14 cellular contexts compared by ENCODE assay signal in genomic region chr17:60091908-60092331, GRCh38. TPM values are rescaled to one million over a fixed set of nuclear protein-coding genes. Genes with fewer than 3 reads are reported as not detected.
DNase-seq lines count a peak whose midpoint lies in the region; ATAC-seq and TF ChIP-seq lines count a peak whose summit lies in the region.
"Had no signal": no experiment of that assay in that cellular context is flagged by ENCODE, and none has a peak within 500 bp of the region (broad histone marks: within the 10 kb centered on the region; RNA-seq: fewer than 3 reads in every experiment).

No MANE protein-coding gene starts in this region.

- H3K4ac ChIP-seq in IMR-90 (ENCODE audit: low read depth, low read length) = peak overlapping the region; percentile 71; the same call in 1 of the 2 replicates

- dilution Hi-C loops in IMR-90 (cut with HindIII; ENCODE audit: low sequenced_read_pairs, unreplicated experiment) = no loop called here

- H3K4me1 ChIP-seq in IMR-90 (ENCODE audit: control insufficient read depth, insufficient read depth, low read length) = peaks cover 20% of the 10 kb centered on the region
- peaks cover 36% of the 10 kb centered on the region for H3K4me1 ChIP-seq in lower lobe of right lung
- no peaks in the 10 kb centered on the region for H3K4me1 ChIP-seq in gastrocnemius medialis

- H2AFZ ChIP-seq in IMR-90 (replicated peaks; ENCODE audit: low read length, poor library complexity) = peak overlapping the region; percentile 64

- H3K9me1 ChIP-seq in IMR-90 (ENCODE audit: insufficient read depth, low read length) = peaks cover 12% of the 10 kb centered on the region

- TF ChIP-seq POLR2A in IMR-90 (IDR thresholded peaks at IDR 0.05; ENCODE audit: low read depth, low read length) = no peak
- no peak for TF ChIP-seq POLR2A in gastrocnemius medialis (IDR thresholded peaks at IDR 0.05)

- no TSS peak for BruUV-seq in IMR-90 (replicated peaks; lab: Mats Ljungman, UMichigan)

- POLR2A ChIA-PET in IMR-90 (lab: Charles Lee; ENCODE audit: unreplicated experiment) = interaction anchor here (0.6 to 1.0 kb wide), 2 partner anchors 14 to 422 kb away, joined by 3 to 4 read pairs; partner anchors contain the start of gene HEATR6

- peak overlapping the region; percentile 68 for H4K91ac ChIP-seq in IMR-90 (ENCODE audit: insufficient read depth, low read depth, low read length)

- peak; percentile 63 for DNase-seq in A172 (ENCODE audit: low spot score)
- DNase-seq in IMR-90 = peak; percentile 86
- DNase-seq in astrocyte of the hippocampus (ENCODE audit: low read depth, low spot score) = peak; percentile 61
- DNase-seq in lower lobe of right lung = no peak
- no peak for DNase-seq in COLO829 (ENCODE audit: low spot score)
- DNase-seq in gastrocnemius medialis = no peak
- DNase-seq in GM13976 (ENCODE audit: low spot score) = no peak
- DNase-seq: activated CD4-positive, alpha-beta T cell treated with anti-CD3 and anti-CD28 coated beads, Interleukin-2, amount 50 U/mL, for 1 hour; anterior cingulate cortex; hippocampal formation; naive thymus-derived CD8-positive, alpha-beta T cell had no signal

- CTCF ChIA-PET in IMR-90 (lab: Yijun Ruan, JAX) = interaction anchor here (0.8 kb wide), 1 partner anchor 27 kb away, joined by 4 read pairs; no protein-coding TSS in a partner anchor

- H3K23ac ChIP-seq in IMR-90 (ENCODE audit: low read depth, low read length) = peak overlapping the region; percentile 73; the same call in 1 of the 2 replicates

- peak; percentile 84 for ATAC-seq in IMR-90 (ENCODE audit: low read depth)
- ATAC-seq in lower lobe of right lung = peak in 1 of 2 donors; percentile 14
- ATAC-seq in HG02884 (IDR thresholded peaks at IDR 0.05; ENCODE audit: unreplicated experiment) = no peak
- no peak for ATAC-seq in gastrocnemius medialis
- ATAC-seq: naive thymus-derived CD8-positive, alpha-beta T cell had no signal

- H2BK15ac ChIP-seq in IMR-90 (ENCODE audit: low read depth, low read length) = peak overlapping the region; percentile 69; the same call in 2 of the 3 replicates

- peak overlapping the region; percentile 91 for H4K5ac ChIP-seq in IMR-90 (ENCODE audit: low read depth, low read length)

- no peak overlapping the region; the same call in 1 of the 2 replicates for H3K9ac ChIP-seq in IMR-90 (ENCODE audit: low read depth, low read length)

- H2AK5ac ChIP-seq in IMR-90 (ENCODE audit: low read depth, low read length) = no peak overlapping the region

- peak overlapping the region; percentile 79; the same call in 1 of the 2 replicates for H2BK20ac ChIP-seq in IMR-90 (ENCODE audit: low read depth, low read length)

- H3K4me3 ChIP-seq in IMR-90 (ENCODE audit: insufficient read depth, low read depth, low read length) (no peak overlapping the region), lower lobe of right lung (no peak overlapping the region), gastrocnemius medialis (no peak overlapping the region)

- H3K18ac ChIP-seq in IMR-90 (ENCODE audit: low read depth, low read length) = peak overlapping the region; percentile 90; the same call in 1 of the 2 replicates

- H3K56ac ChIP-seq in IMR-90 (ENCODE audit: extremely low read depth, insufficient read depth, low read length) = peak overlapping the region; percentile 37; the same call in 1 of the 2 replicates

- H3K36me3 ChIP-seq in IMR-90 (ENCODE audit: control insufficient read depth, insufficient read depth, low read length) (no peaks in the 10 kb centered on the region), lower lobe of right lung (no peaks in the 10 kb centered on the region), gastrocnemius medialis (no peaks in the 10 kb centered on the region)

- H3K9me3 ChIP-seq in IMR-90 (ENCODE audit: control insufficient read depth, insufficient read depth, low read length) = no peaks in the 10 kb centered on the region
- H3K9me3 ChIP-seq in lower lobe of right lung = no peaks in the 10 kb centered on the region
- no peaks in the 10 kb centered on the region for H3K9me3 ChIP-seq in gastrocnemius medialis

- H2BK5ac ChIP-seq in IMR-90 (ENCODE audit: low read depth, low read length, poor library complexity, severe bottlenecking) = peak overlapping the region; percentile 95

- H3K27ac ChIP-seq in IMR-90 (ENCODE audit: insufficient read depth, low read length) = peak overlapping the region; percentile 96
- H3K27ac ChIP-seq in lower lobe of right lung = peak overlapping the region; percentile 64
- no peak overlapping the region for H3K27ac ChIP-seq in gastrocnemius medialis
- H3K27ac ChIP-seq: RWPE1 had no signal

- no peak for TF ChIP-seq RAD21 in IMR-90 (IDR thresholded peaks at IDR 0.05; ENCODE audit: low read length)

- intact Hi-C loops in IMR-90 (cut with micrococcal nuclease) (no loop called here), lower lobe of right lung (cut with DNase I) (no loop called here), gastrocnemius medialis (cut with DNase I; ENCODE audit: low total_unique reads) (no loop called here)

- peak overlapping the region; percentile 95; the same call in 1 of the 2 replicates for H2BK120ac ChIP-seq in IMR-90 (ENCODE audit: low read depth, low read length)

- H4K8ac ChIP-seq in IMR-90 (ENCODE audit: low read depth in 2 of 2, low read length in 2 of 2) = peak overlapping the region in 1 of 2 experiments; percentile 65; a peak in 3 of 4 replicates

- peaks cover 10 to 42% of the 10 kb centered on the region in 2 experiments; a peak in 3 of 4 replicates for H3K79me1 ChIP-seq in IMR-90 (ENCODE audit: low read depth in 1 of 2, low read length in 2 of 2)

- peak overlapping the region; percentile 60 for H3K4me2 ChIP-seq in IMR-90 (ENCODE audit: low read depth, low read length)

- TF ChIP-seq CTCF in IMR-90 (conservative IDR thresholded peaks at IDR 0.05; ENCODE audit: low read depth, low read length) (no peak), lower lobe of right lung (IDR thresholded peaks at IDR 0.05) (no peak), gastrocnemius medialis (IDR thresholded peaks at IDR 0.05 in 4 of 5, conservative IDR thresholded peaks at IDR 0.05 in 1 of 5) (no peak), GM13976 (IDR thresholded peaks at IDR 0.05; ENCODE audit: borderline replicate concordance, control extremely low read depth, extremely low read depth, insufficient read depth, missing control alignments) (no peak)

- H4K20me1 ChIP-seq in IMR-90 (ENCODE audit: insufficient read depth, low read length) = no peaks in the 10 kb centered on the region

- H2AK9ac ChIP-seq in IMR-90 (replicated peaks; ENCODE audit: low read depth, low read length, poor library complexity) = no peak overlapping the region

- in situ Hi-C loops in IMR-90 (cut with MboI; ENCODE audit: low sequenced_read_pairs) (no loop called here), gastrocnemius medialis (cut with MboI; ENCODE audit: low sequenced_read_pairs in 4 of 4) (no loop called here), GM13976 (cut with MboI; ENCODE audit: low sequenced_read_pairs, unreplicated experiment) (no loop called here)

- WGBS in IMR-90 (ENCODE audit: extremely low coverage in 2 of 2, insufficient read length in 1 of 2), 2 experiments = no CpG with 5 or more reads among the region's 2 CpGs

- H3K27me3 ChIP-seq in IMR-90 (ENCODE audit: control insufficient read depth, insufficient read depth, low read length) (no peaks in the 10 kb centered on the region), lower lobe of right lung (ENCODE audit: low read depth) (no peaks in the 10 kb centered on the region), gastrocnemius medialis (no peaks in the 10 kb centered on the region)

- peak overlapping the region; percentile 64 for H3K14ac ChIP-seq in IMR-90 (replicated peaks; ENCODE audit: low read depth, low read length)

TF ChIP-seq in IMR-90, 13 proteins besides CTCF, POLR2A, EP300 and RAD21:
- TF ChIP-seq RCOR1 (IDR thresholded peaks at IDR 0.05; ENCODE audit: insufficient replicate concordance, low read length) (peak; percentile 8), BHLHE40 (IDR thresholded peaks at IDR 0.05; ENCODE audit: low read depth, low read length) (no peak), ELK1 (IDR thresholded peaks at IDR 0.05; ENCODE audit: borderline replicate concordance, low read depth, low read length) (no peak), CHD1 (IDR thresholded peaks at IDR 0.05; ENCODE audit: low read depth, low read length) (no peak), USF2 (IDR thresholded peaks at IDR 0.05; ENCODE audit: low read depth, low read length) (no peak)
TF ChIP-seq in IMR-90: peak in this region for 1.

RNA-seq across cellular contexts. Expression of gene HEATR6, which starts 13.2 kb away (rescaled TPM):
- total RNA-seq in A172 (2014; rRNA removed; shearing (Covaris generic)) = 10.0 and 18.2 TPM in 2 replicates
- total RNA-seq in IMR-90 (2012; rRNA removed) (25.6 and 27.6 TPM in 2 replicates), lower lobe of right lung (28.2 TPM), gastrocnemius medialis (10 to 100 TPM in 3 of 4 donors, 1 to 10 TPM in 1; 7.0 to 17.9 (median 10.5) TPM)
- 16.7 and 20.2 TPM in 2 replicates for polyA plus RNA-seq in IMR-90 (2012; rRNA removed)
- polyA plus RNA-seq in IMR-90 (2012; cell fraction: cytosol; rRNA removed) = 6.2 and 14.9 TPM in 2 replicates
- 38.1 and 58.8 TPM in 2 replicates for polyA plus RNA-seq in IMR-90 (2012; cell fraction: nucleus; rRNA removed; ENCODE audit: low replicate concordance)

RNA-seq across cellular contexts. Expression of gene CA4, which starts 57.9 kb away (rescaled TPM):
- total RNA-seq in A172 (2014; rRNA removed; shearing (Covaris generic)) = 0.17 TPM in 1 of 2 replicates, not detected in the other
- not detected in 2 replicates for total RNA-seq in IMR-90 (2012; rRNA removed)
- not detected in 2 replicates for polyA plus RNA-seq in IMR-90 (2012; rRNA removed)
- polyA plus RNA-seq in IMR-90 (2012; cell fraction: cytosol; rRNA removed) = not detected in 2 replicates
- polyA plus RNA-seq in IMR-90 (2012; cell fraction: nucleus; rRNA removed; ENCODE audit: low replicate concordance) = not detected in 2 replicates
- 72.8 TPM for total RNA-seq in lower lobe of right lung
- total RNA-seq in gastrocnemius medialis = 1 to 10 TPM; 6.1 to 9.2 (median 7.2) TPM
- total RNA-seq: naive thymus-derived CD8-positive, alpha-beta T cell had no signal
- polyA plus RNA-seq: BJ; naive thymus-derived CD8-positive, alpha-beta T cell had no signal

Comparison
In these comparisons a context has a peak if more than half of its experiments do, and no peak if none do; other contexts are left out.
1. DNase-seq: peak in A172 (single experiment), IMR-90 (single experiment) and astrocyte of the hippocampus (single experiment); none in lower lobe of right lung (single experiment), COLO829 (single experiment), gastrocnemius medialis (0 of 2) and GM13976 (single experiment).
2. H3K27ac ChIP-seq: peak in IMR-90 (single experiment) and lower lobe of right lung (single experiment); none in gastrocnemius medialis (0 of 4).